In the genomic region with DNA sequence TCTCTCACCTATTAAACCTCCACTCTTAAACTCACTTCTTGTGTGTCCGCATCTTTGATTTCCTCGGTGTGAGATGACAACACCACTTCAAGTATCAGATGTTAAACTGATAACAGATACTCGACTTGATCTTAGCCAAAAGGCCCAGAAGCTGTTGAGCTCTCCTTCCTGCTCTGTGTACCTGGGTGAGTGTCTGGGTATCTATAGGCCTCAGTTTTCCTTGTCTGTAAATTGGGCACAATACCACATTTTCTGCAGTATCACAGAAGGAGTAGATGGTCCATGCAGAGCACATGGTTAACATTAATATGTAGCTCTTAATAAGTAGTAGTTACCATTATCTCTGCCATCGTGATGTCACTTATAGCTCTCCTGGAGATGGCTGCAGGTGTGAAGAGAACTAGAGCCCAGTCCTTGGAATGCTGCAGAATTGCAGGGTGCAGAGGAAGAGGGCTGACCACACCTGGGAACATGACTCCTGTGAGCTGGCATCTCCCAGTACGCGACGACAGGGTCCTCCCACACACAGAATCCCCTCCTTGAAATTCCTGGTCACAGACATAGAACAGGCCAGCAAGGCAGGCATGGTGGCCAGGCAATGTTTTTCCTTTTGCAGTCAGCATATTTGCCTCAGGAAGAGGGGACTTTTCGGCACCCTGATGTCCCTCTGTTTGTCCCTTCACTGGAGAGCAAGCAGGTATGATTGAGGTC, we compare ENCODE assay signal across 21 cellular contexts.
DNase-seq lines count a peak whose midpoint lies in the region; ATAC-seq, FAIRE-seq and TF ChIP-seq lines count a peak whose summit lies in the region.
"Had no signal": no experiment of that assay in that cellular context is flagged by ENCODE, and none has a peak within 500 bp of the region (broad histone marks: within the 10 kb centered on the region; RNA-seq: fewer than 3 reads in every experiment).

No MANE protein-coding gene starts in this region.

- H2BK15ac ChIP-seq in H1 (ENCODE audit: low read length), result peak overlapping the region; percentile 31

- H4K91ac ChIP-seq in H1 (replicated peaks; ENCODE audit: insufficient read length, low read length), result no peak overlapping the region

- TF ChIP-seq RAD21 in HepG2 (CRISPR knock-in tag; IDR thresholded peaks at IDR 0.05), result no peak
- TF ChIP-seq RAD21 in H1 (IDR thresholded peaks at IDR 0.05 in 1 of 2, conservative IDR thresholded peaks at IDR 0.05 in 1 of 2; ENCODE audit: low read depth in 2 of 2, low read length in 2 of 2), result no peak

- intact Hi-C loops in HepG2 (cut with micrococcal nuclease; ENCODE audit: unreplicated experiment) (no loop called here), right lobe of liver (cut with DNase I) (no loop called here)

- peak overlapping the region; percentile 32; the same call in 1 of the 2 replicates for H2BK5ac ChIP-seq in H1 (ENCODE audit: low read depth, low read length)

- H3K36me3 Mint-ChIP-seq in nephron progenitor cell (ENCODE audit: low read depth), result no peaks in the 10 kb centered on the region
- H3K36me3 Mint-ChIP-seq: CD4-positive, CD25-positive, alpha-beta regulatory T cell; CD8-positive, alpha-beta memory T cell had no signal

- peaks cover 73% of the 10 kb centered on the region for H3K4me1 Mint-ChIP-seq in nephron progenitor cell
- H3K4me1 Mint-ChIP-seq: CD4-positive, CD25-positive, alpha-beta regulatory T cell; CD8-positive, alpha-beta memory T cell had no signal

- no peak for TF ChIP-seq CTCF in HepG2 (CRISPR knock-in tag; IDR thresholded peaks at IDR 0.05)
- TF ChIP-seq CTCF in right lobe of liver (IDR thresholded peaks at IDR 0.05), result no peak
- TF ChIP-seq CTCF in H1 (IDR thresholded peaks at IDR 0.05; ENCODE audit: control extremely low read depth in 1 of 3, insufficient read depth in 1 of 3, low read depth in 1 of 3, low read length in 3 of 3), result no peak
- TF ChIP-seq CTCF in nephron progenitor cell (IDR thresholded peaks at IDR 0.05), result no peak

- H3K27ac Mint-ChIP-seq in nephron progenitor cell, result peak overlapping the region; percentile 80
- H3K27ac Mint-ChIP-seq: CD4-positive, CD25-positive, alpha-beta regulatory T cell; H9 had no signal

- TF ChIP-seq EP300 in HepG2 (IDR thresholded peaks at IDR 0.05; ENCODE audit: low read depth in 2 of 2, low read length in 2 of 2) (no peak), HepG2 (CRISPR knock-in tag; IDR thresholded peaks at IDR 0.05; ENCODE audit: borderline replicate concordance) (no peak), H1 (IDR thresholded peaks at IDR 0.05; ENCODE audit: borderline replicate concordance in 1 of 2, low read depth in 2 of 2, low read length in 2 of 2) (no peak)

- H3K23me2 ChIP-seq in H1 (ENCODE audit: low read depth, low read length), result no peaks in the 10 kb centered on the region; the same call in 1 of the 2 replicates

- H3K4ac ChIP-seq in H1 (replicated peaks; ENCODE audit: insufficient read length, low read depth, low read length), result no peak overlapping the region

- no TSS peak for BruUV-seq in HepG2 (replicated peaks; lab: Mats Ljungman, UMichigan)

- no peaks in the 10 kb centered on the region for H3K79me1 ChIP-seq in H1 (ENCODE audit: low read depth, low read length)

- H3K4me3 ChIP-seq in HepG2 (replicated peaks in 1 of 3; ENCODE audit: insufficient read depth in 1 of 3, low read depth in 2 of 3, low read length in 3 of 3) (no peak overlapping the region), right lobe of liver (no peak overlapping the region), H1 (ENCODE audit: extremely low read depth in 1 of 4, insufficient read depth in 2 of 4, low read depth in 3 of 4, low read length in 4 of 4) (no peak overlapping the region)

- H3K56ac ChIP-seq in H1 (replicated peaks; ENCODE audit: insufficient read length, low read depth, low read length), result no peak overlapping the region

- FAIRE-seq in HepG2 (lab: Jason Lieb, UNC) (no peak), H1 (lab: Jason Lieb, UNC) (no peak)
- FAIRE-seq: A204.1, GM12892, GM18507 had no signal

- no peaks in the 10 kb centered on the region for H3K9me3 Mint-ChIP-seq in nephron progenitor cell
- H3K9me3 Mint-ChIP-seq: CD4-positive, CD25-positive, alpha-beta regulatory T cell; CD8-positive, alpha-beta memory T cell had no signal

- ATAC-seq in HepG2, result no peak
- ATAC-seq in right lobe of liver, result no peak
- ATAC-seq in GM19351 (IDR thresholded peaks at IDR 0.05; ENCODE audit: unreplicated experiment), result no peak
- ATAC-seq in HG03139 (IDR thresholded peaks at IDR 0.05; ENCODE audit: unreplicated experiment), result no peak
- no peak for ATAC-seq in GM18867 (IDR thresholded peaks at IDR 0.05; ENCODE audit: unreplicated experiment)

- CTCF ChIA-PET in HepG2 (lab: Yijun Ruan, JAX; ENCODE audit: low intra/inter-chr PET ratio, low total read pairs), result no interaction called here
- CTCF ChIA-PET in H1 (lab: Charles Lee; ENCODE audit: partially characterized antibody), result interaction anchor here (0.5 to 2.8 kb wide), 8 partner anchors 8 to 161 kb away, joined by 3 to 15 read pairs (median 4); no protein-coding TSS in a partner anchor

- TF ChIP-seq POLR2A in HepG2 (IDR thresholded peaks at IDR 0.05; ENCODE audit: insufficient read depth in 1 of 2, low read depth in 2 of 2, low read length in 2 of 2), result no peak
- TF ChIP-seq POLR2A in right lobe of liver (IDR thresholded peaks at IDR 0.05), result no peak
- no peak for TF ChIP-seq POLR2A in H1 (IDR thresholded peaks at IDR 0.05; ENCODE audit: control extremely low read depth in 1 of 2, low read depth in 2 of 2, low read length in 2 of 2)

- no peak overlapping the region for H3K4me3 Mint-ChIP-seq in nephron progenitor cell
- H3K4me3 Mint-ChIP-seq: CD4-positive, CD25-positive, alpha-beta regulatory T cell; CD8-positive, alpha-beta memory T cell; H9 had no signal

- peak overlapping the region; percentile 43; the same call in 1 of the 2 replicates for H2BK20ac ChIP-seq in H1 (ENCODE audit: low read length)

- no peaks in the 10 kb centered on the region for H3K79me2 ChIP-seq in HepG2 (ENCODE audit: insufficient read depth, low read length)
- no peaks in the 10 kb centered on the region for H3K79me2 ChIP-seq in H1 (ENCODE audit: control insufficient read depth in 1 of 2, insufficient read depth in 2 of 2, low read length in 2 of 2)

- POLR2A ChIA-PET in HepG2 (lab: Yijun Ruan, JAX) (interaction anchor here (1.5 kb wide), 1 partner anchor 15 kb away, joined by 6 read pairs; no protein-coding TSS in a partner anchor), H1 (lab: Charles Lee; ENCODE audit: partially characterized antibody) (no interaction called here)

- no peaks in the 10 kb centered on the region for H4K20me1 ChIP-seq in HepG2 (ENCODE audit: insufficient read depth, low read length)
- no peaks in the 10 kb centered on the region for H4K20me1 ChIP-seq in H1 (replicated peaks in 1 of 2; ENCODE audit: control insufficient read depth in 1 of 2, insufficient read depth in 2 of 2, low read length in 2 of 2)

- H3K36me3 ChIP-seq in HepG2 (replicated peaks in 1 of 2; ENCODE audit: control insufficient read depth in 1 of 2, insufficient read depth in 2 of 2, low read length in 2 of 2), result no peaks in the 10 kb centered on the region
- no peaks in the 10 kb centered on the region for H3K36me3 ChIP-seq in right lobe of liver
- no peaks in the 10 kb centered on the region for H3K36me3 ChIP-seq in H1 (ENCODE audit: control insufficient read depth in 2 of 4, insufficient read depth in 4 of 4, low read length in 3 of 4)
- H3K36me3 ChIP-seq: BE2C had no signal

- no peak overlapping the region for H2BK120ac ChIP-seq in H1 (replicated peaks; ENCODE audit: low read depth, low read length)

- peaks cover 4 to 53% of the 10 kb centered on the region in 2 experiments; a peak in 3 of 5 replicates for H3K27me3 ChIP-seq in HepG2 (ENCODE audit: control insufficient read depth in 1 of 2, insufficient read depth in 2 of 2, low read length in 2 of 2)
- H3K27me3 ChIP-seq in right lobe of liver, result no peaks in the 10 kb centered on the region
- peaks cover 0 to 2% (median 0%) of the 10 kb centered on the region in 4 experiments; a peak in 1 of 7 replicates for H3K27me3 ChIP-seq in H1 (replicated peaks in 1 of 4; ENCODE audit: control insufficient read depth in 3 of 4, extremely low read depth in 1 of 4, insufficient read depth in 3 of 4, low read length in 3 of 4)
- H3K27me3 ChIP-seq: BE2C had no signal

- H2BK12ac ChIP-seq in H1 (ENCODE audit: low read depth, low read length), result peak overlapping the region; percentile 61; the same call in 1 of the 2 replicates

- DNase-seq in HepG2 (ENCODE audit: low spot score), result no peak
- DNase-seq in right lobe of liver, result no peak
- DNase-seq in H1 (ENCODE audit: low read depth in 1 of 2, low spot score in 2 of 2), result no peak
- no peak for DNase-seq in nephron progenitor cell
- DNase-seq: ACHN; BE2C; C1 segment of cervical spinal cord; CD4-positive, CD25-positive, alpha-beta regulatory T cell; CD8-positive, alpha-beta memory T cell; COR-L47; DMS 273 treated with DMSO at 0.1 percent for 48 hours; DMS53; GDM1; GOT3; H9 had no signal

- in situ Hi-C loops in HepG2 (cut with HindIII; ENCODE audit: extremely low pct_ligation_motif_present, low pct_unique_long_range_greater_than_20kb), result no loop called here

- H3K27me3 Mint-ChIP-seq in nephron progenitor cell (ENCODE audit: low read depth, poor library complexity), result peaks cover 9% of the 10 kb centered on the region

- H2AFZ ChIP-seq in HepG2 (ENCODE audit: low read length) (no peak overlapping the region), H1 (ENCODE audit: low read length) (no peak overlapping the region)

- no peak overlapping the region for H3K23ac ChIP-seq in H1 (ENCODE audit: insufficient read length)

- H3K4me1 ChIP-seq in HepG2 (ENCODE audit: insufficient read depth, low read length), result peaks cover 37% of the 10 kb centered on the region
- no peaks in the 10 kb centered on the region for H3K4me1 ChIP-seq in right lobe of liver
- H3K4me1 ChIP-seq in H1 (replicated peaks in 1 of 4; ENCODE audit: control insufficient read depth in 3 of 4, insufficient read depth in 4 of 4, low read length in 3 of 4), result peaks cover 4 to 16% (median 13%) of the 10 kb centered on the region in 4 experiments; a peak in 6 of 7 replicates
- H3K4me1 ChIP-seq: BE2C had no signal

- H3K27ac ChIP-seq in HepG2 (ENCODE audit: extremely low read length, insufficient read depth, low read length) (no peak overlapping the region), right lobe of liver (no peak overlapping the region), H1 (ENCODE audit: low read depth, low read length) (no peak overlapping the region)

- H3K4me2 ChIP-seq in HepG2 (ENCODE audit: low read depth, low read length) (no peak overlapping the region), H1 (ENCODE audit: insufficient read depth in 1 of 2, low read depth in 2 of 2, low read length in 2 of 2) (no peak overlapping the region)

- no peak overlapping the region for H4K5ac ChIP-seq in H1 (ENCODE audit: insufficient read length, low read depth, low read length)

- H2AK5ac ChIP-seq in H1 (ENCODE audit: low read depth, low read length), result peak overlapping the region; percentile 2; the same call in 1 of the 2 replicates

- H3K9ac ChIP-seq in HepG2 (ENCODE audit: insufficient read depth, low read depth, low read length), result no peak overlapping the region
- no peak overlapping the region for H3K9ac ChIP-seq in H1 (replicated peaks in 1 of 4; ENCODE audit: extremely low read depth in 1 of 4, low read depth in 3 of 4, low read length in 3 of 4)

- 0 out of 2 replicates have a peak overlapping the region, but pooled peaks have one; percentile 3 for H3K18ac ChIP-seq in H1 (ENCODE audit: extremely low read depth, low read length)

- no peak overlapping the region for H3K14ac ChIP-seq in H1 (ENCODE audit: insufficient read length)

- WGBS in HepG2 (ENCODE audit: low lambda C conversion rate), result 51% methylated on average over 8 of the region's 8 CpGs
- WGBS in right lobe of liver (ENCODE audit: insufficient coverage, low coverage, low lambda C conversion rate, missing lambda C conversion rate), result 64% methylated on average over 3 of the region's 8 CpGs
- 94% methylated on average over 8 of the region's 8 CpGs; no CpG with 5 or more reads in 1 of the 2 experiments for WGBS in H1 (ENCODE audit: extremely low coverage in 1 of 2, insufficient coverage in 1 of 2, insufficient read length in 1 of 2, insufficient replicate concordance in 2 of 2, low coverage in 1 of 2, low lambda C conversion rate in 2 of 2, missing lambda C conversion rate in 1 of 2), 2 experiments

- no peak overlapping the region for H4K8ac ChIP-seq in H1 (ENCODE audit: extremely low read depth, insufficient read depth, low read length)

- H3K9me3 ChIP-seq in HepG2 (ENCODE audit: low read length), result no peaks in the 10 kb centered on the region
- H3K9me3 ChIP-seq in right lobe of liver, result no peaks in the 10 kb centered on the region
- no peaks in the 10 kb centered on the region for H3K9me3 ChIP-seq in H1 (ENCODE audit: insufficient read depth in 2 of 2, low read depth in 1 of 2, low read length in 1 of 2)
- H3K9me3 ChIP-seq: BE2C had no signal
